In genomic region chr5:61801174-61801573, GRCh38 we compare ENCODE assay signal across 3 cellular contexts.
TF ChIP-seq lines count a peak whose summit lies in the region.

No MANE protein-coding gene starts in this region.

TF ChIP-seq in liver, 16 proteins besides CTCF, POLR2A, EP300 and RAD21:
- TF ChIP-seq, protein P1, sequence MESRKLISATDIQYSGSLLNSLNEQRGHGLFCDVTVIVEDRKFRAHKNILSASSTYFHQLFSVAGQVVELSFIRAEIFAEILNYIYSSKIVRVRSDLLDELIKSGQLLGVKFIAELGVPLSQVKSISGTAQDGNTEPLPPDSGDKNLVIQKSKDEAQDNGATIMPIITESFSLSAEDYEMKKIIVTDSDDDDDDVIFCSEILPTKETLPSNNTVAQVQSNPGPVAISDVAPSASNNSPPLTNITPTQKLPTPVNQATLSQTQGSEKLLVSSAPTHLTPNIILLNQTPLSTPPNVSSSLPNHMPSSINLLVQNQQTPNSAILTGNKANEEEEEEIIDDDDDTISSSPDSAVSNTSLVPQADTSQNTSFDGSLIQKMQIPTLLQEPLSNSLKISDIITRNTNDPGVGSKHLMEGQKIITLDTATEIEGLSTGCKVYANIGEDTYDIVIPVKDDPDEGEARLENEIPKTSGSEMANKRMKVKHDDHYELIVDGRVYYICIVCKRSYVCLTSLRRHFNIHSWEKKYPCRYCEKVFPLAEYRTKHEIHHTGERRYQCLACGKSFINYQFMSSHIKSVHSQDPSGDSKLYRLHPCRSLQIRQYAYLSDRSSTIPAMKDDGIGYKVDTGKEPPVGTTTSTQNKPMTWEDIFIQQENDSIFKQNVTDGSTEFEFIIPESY (IDR thresholded peaks at IDR 0.05): no peak
- TF ChIP-seq, protein P2, sequence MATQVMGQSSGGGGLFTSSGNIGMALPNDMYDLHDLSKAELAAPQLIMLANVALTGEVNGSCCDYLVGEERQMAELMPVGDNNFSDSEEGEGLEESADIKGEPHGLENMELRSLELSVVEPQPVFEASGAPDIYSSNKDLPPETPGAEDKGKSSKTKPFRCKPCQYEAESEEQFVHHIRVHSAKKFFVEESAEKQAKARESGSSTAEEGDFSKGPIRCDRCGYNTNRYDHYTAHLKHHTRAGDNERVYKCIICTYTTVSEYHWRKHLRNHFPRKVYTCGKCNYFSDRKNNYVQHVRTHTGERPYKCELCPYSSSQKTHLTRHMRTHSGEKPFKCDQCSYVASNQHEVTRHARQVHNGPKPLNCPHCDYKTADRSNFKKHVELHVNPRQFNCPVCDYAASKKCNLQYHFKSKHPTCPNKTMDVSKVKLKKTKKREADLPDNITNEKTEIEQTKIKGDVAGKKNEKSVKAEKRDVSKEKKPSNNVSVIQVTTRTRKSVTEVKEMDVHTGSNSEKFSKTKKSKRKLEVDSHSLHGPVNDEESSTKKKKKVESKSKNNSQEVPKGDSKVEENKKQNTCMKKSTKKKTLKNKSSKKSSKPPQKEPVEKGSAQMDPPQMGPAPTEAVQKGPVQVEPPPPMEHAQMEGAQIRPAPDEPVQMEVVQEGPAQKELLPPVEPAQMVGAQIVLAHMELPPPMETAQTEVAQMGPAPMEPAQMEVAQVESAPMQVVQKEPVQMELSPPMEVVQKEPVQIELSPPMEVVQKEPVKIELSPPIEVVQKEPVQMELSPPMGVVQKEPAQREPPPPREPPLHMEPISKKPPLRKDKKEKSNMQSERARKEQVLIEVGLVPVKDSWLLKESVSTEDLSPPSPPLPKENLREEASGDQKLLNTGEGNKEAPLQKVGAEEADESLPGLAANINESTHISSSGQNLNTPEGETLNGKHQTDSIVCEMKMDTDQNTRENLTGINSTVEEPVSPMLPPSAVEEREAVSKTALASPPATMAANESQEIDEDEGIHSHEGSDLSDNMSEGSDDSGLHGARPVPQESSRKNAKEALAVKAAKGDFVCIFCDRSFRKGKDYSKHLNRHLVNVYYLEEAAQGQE (IDR thresholded peaks at IDR 0.05): no peak
- TF ChIP-seq HNF4G (IDR thresholded peaks at IDR 0.05) (no peak), FOXA2 (IDR thresholded peaks at IDR 0.05) (peak; percentile 66), NR2F2 (IDR thresholded peaks at IDR 0.05) (no peak), GABPA (IDR thresholded peaks at IDR 0.05 in 1 of 2, conservative IDR thresholded peaks at IDR 0.05 in 1 of 2) (no peak), HNF4A (conservative IDR thresholded peaks at IDR 0.05) (peak in 1 of 2 donors; percentile 23), TAF1 (conservative IDR thresholded peaks at IDR 0.05) (no peak), JUND (IDR thresholded peaks at IDR 0.05) (no peak), RXRA (IDR thresholded peaks at IDR 0.05) (peak in 1 of 2 donors; percentile 21), SP1 (IDR thresholded peaks at IDR 0.05) (no peak), EGR1 (IDR thresholded peaks at IDR 0.05; ENCODE audit: low read depth in 2 of 2) (no peak)
- TF ChIP-seq, protein P3, sequence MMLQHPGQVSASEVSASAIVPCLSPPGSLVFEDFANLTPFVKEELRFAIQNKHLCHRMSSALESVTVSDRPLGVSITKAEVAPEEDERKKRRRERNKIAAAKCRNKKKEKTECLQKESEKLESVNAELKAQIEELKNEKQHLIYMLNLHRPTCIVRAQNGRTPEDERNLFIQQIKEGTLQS (IDR thresholded peaks at IDR 0.05): no peak
- TF ChIP-seq, protein P4, sequence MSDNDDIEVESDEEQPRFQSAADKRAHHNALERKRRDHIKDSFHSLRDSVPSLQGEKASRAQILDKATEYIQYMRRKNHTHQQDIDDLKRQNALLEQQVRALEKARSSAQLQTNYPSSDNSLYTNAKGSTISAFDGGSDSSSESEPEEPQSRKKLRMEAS (IDR thresholded peaks at IDR 0.05): no peak

TF ChIP-seq in HepG2, 621 proteins besides CTCF, POLR2A, EP300 and RAD21 (continued from another document):
- TF ChIP-seq, protein P5, sequence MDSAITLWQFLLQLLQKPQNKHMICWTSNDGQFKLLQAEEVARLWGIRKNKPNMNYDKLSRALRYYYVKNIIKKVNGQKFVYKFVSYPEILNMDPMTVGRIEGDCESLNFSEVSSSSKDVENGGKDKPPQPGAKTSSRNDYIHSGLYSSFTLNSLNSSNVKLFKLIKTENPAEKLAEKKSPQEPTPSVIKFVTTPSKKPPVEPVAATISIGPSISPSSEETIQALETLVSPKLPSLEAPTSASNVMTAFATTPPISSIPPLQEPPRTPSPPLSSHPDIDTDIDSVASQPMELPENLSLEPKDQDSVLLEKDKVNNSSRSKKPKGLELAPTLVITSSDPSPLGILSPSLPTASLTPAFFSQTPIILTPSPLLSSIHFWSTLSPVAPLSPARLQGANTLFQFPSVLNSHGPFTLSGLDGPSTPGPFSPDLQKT (CRISPR knock-in tag; IDR thresholded peaks at IDR 0.05; ENCODE audit: borderline replicate concordance): no peak
- no peak for TF ChIP-seq SRY (CRISPR knock-in tag; IDR thresholded peaks at IDR 0.05)
TF ChIP-seq in HepG2: peak in this region for 0.

TF ChIP-seq in WTC11, 78 proteins besides CTCF, POLR2A, EP300 and RAD21 (continued from another document):
- TF ChIP-seq, protein P6, sequence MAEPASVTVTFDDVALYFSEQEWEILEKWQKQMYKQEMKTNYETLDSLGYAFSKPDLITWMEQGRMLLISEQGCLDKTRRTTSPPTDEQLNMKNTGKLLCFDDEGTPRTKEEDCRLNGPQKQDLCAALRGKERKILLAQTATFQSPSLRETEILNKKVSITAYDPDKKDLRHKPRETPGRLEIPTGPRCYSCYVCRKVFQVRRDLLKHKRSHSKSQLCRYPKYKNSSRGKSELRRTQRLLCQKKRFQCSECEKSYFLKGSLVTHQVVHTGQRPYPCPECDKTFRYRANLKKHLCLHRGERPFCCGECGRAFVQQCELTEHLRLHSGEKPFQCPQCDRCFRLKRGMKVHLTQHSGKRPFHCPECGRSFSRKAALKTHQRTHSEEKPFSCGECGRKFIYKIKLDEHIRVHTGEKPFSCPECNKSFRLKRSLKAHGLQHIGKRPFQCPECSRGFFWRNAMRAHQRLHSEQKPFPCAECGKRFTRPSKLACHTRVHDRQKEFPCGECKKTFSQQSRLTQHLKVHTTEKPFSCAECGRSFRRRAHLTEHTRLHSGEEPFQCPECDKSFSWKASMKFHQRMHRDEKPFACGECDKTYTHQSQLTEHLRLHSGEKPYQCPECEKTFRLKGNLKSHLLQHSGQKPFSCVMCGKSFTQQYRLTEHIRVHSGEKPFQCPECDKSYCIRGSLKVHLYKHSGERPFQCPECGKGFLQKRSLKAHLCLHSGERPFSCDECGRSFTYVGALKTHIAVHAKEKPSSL (CRISPR knock-in tag; conservative IDR thresholded peaks at IDR 0.05): no peak
- TF ChIP-seq IRF1 (CRISPR knock-in tag; IDR thresholded peaks at IDR 0.05) (no peak), JUN (CRISPR knock-in tag; IDR thresholded peaks at IDR 0.05) (no peak), ATF6 (CRISPR knock-in tag; IDR thresholded peaks at IDR 0.05) (no peak), ATF2 (CRISPR knock-in tag; IDR thresholded peaks at IDR 0.05; ENCODE audit: borderline replicate concordance, low read depth) (no peak), CBFB (CRISPR knock-in tag; IDR thresholded peaks at IDR 0.05; ENCODE audit: low read depth) (no peak), OVOL2 (CRISPR knock-in tag; IDR thresholded peaks at IDR 0.05; ENCODE audit: borderline replicate concordance) (no peak), CDX4 (CRISPR knock-in tag; IDR thresholded peaks at IDR 0.05; ENCODE audit: borderline replicate concordance) (no peak), ZNF532 (CRISPR knock-in tag; IDR thresholded peaks at IDR 0.05; ENCODE audit: borderline replicate concordance) (no peak)
- TF ChIP-seq, protein P7, sequence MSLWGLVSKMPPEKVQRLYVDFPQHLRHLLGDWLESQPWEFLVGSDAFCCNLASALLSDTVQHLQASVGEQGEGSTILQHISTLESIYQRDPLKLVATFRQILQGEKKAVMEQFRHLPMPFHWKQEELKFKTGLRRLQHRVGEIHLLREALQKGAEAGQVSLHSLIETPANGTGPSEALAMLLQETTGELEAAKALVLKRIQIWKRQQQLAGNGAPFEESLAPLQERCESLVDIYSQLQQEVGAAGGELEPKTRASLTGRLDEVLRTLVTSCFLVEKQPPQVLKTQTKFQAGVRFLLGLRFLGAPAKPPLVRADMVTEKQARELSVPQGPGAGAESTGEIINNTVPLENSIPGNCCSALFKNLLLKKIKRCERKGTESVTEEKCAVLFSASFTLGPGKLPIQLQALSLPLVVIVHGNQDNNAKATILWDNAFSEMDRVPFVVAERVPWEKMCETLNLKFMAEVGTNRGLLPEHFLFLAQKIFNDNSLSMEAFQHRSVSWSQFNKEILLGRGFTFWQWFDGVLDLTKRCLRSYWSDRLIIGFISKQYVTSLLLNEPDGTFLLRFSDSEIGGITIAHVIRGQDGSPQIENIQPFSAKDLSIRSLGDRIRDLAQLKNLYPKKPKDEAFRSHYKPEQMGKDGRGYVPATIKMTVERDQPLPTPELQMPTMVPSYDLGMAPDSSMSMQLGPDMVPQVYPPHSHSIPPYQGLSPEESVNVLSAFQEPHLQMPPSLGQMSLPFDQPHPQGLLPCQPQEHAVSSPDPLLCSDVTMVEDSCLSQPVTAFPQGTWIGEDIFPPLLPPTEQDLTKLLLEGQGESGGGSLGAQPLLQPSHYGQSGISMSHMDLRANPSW (CRISPR knock-in tag; conservative IDR thresholded peaks at IDR 0.05; ENCODE audit: low read depth): no peak
- TF ChIP-seq, protein P8, sequence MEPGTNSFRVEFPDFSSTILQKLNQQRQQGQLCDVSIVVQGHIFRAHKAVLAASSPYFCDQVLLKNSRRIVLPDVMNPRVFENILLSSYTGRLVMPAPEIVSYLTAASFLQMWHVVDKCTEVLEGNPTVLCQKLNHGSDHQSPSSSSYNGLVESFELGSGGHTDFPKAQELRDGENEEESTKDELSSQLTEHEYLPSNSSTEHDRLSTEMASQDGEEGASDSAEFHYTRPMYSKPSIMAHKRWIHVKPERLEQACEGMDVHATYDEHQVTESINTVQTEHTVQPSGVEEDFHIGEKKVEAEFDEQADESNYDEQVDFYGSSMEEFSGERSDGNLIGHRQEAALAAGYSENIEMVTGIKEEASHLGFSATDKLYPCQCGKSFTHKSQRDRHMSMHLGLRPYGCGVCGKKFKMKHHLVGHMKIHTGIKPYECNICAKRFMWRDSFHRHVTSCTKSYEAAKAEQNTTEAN (CRISPR knock-in tag; IDR thresholded peaks at IDR 0.05): no peak
